Comparison of ENCODE assay signal across 7 cellular contexts in the genomic region with DNA sequence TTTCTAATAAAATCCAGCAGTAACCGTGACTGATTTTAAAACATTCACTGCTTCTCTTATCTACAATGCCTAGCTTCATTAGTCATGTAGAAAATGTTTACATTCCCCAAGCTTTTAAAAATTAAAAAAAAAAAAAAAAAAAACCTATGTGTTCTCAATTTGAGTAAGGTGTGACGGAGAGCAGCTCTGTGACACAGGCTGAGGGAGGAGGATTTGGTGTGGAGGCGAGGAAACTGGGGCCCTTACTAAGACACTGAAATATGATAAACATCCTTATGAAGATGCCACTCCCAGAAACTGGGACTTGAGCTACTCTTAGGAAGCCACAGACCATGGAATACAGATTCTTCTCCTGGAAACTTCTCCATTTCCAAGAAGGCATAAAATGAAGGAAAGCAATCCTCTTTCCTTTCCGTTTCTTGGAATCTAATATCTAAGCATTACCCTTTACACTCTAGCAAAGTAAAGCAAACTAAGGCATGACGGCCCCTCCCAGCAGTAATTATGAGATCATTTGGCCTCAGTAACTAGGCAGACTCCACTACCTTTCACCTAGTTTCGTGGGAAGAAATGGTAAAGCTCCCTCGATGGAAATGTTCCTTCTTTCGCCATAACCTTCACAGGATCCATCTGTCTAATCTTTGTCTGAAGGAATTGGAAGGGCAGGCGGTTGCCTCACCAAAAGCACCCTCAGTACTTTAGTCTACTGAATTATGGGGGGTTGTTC. TPM values are rescaled to one million over a fixed set of nuclear protein-coding genes. Genes with fewer than 3 reads are reported as not detected.
DNase-seq lines count a peak whose midpoint lies in the region; ATAC-seq and TF ChIP-seq lines count a peak whose summit lies in the region.

No MANE protein-coding gene starts in this region.

- intact Hi-C loops in sciatic nerve (cut with DNase I) = no loop called here

- DNase-seq in caudate nucleus (lab: John Stamatoyannopoulos, UW) = no peak
- peak; percentile 62 to 63 for DNase-seq in stimulated activated CD4-positive, alpha-beta T cell treated with anti-CD3 and anti-CD28 coated beads, Interleukin-2, amount 100 ng/mL, for 24 hours
- no peak for DNase-seq in sciatic nerve (ENCODE audit: low spot score)
- no peak for DNase-seq in NCI-H1417 treated with DMSO at 0.1 percent for 48 hours (lab: John Stamatoyannopoulos, UW)
- DNase-seq in DMS114 treated with DMSO at 0.1 percent for 48 hours (lab: John Stamatoyannopoulos, UW; ENCODE audit: unreplicated experiment) = no peak

- TF ChIP-seq RAD21 in Ishikawa (IDR thresholded peaks at IDR 0.05; ENCODE audit: low read depth) = no peak

- ATAC-seq in GM21390 (IDR thresholded peaks at IDR 0.05; ENCODE audit: unreplicated experiment) (peak; percentile 26), sciatic nerve (no peak)

- H3K27ac ChIP-seq in caudate nucleus (ENCODE audit: low read depth, low read length) = peak overlapping the region; percentile 48

- 0 out of 2 replicates have a peak, but pooled peaks have one; percentile 18 for TF ChIP-seq EP300 in Ishikawa (IDR thresholded peaks at IDR 0.05; ENCODE audit: borderline replicate concordance)

TF ChIP-seq in Ishikawa, 13 proteins besides CTCF, POLR2A, EP300 and RAD21:
- TF ChIP-seq TCF12 (IDR thresholded peaks at IDR 0.05; ENCODE audit: low read depth) = no peak
- no peak for TF ChIP-seq CREB1 (IDR thresholded peaks at IDR 0.05; ENCODE audit: low read depth)
- no peak for TF ChIP-seq YY1 (IDR thresholded peaks at IDR 0.05; ENCODE audit: low read depth)
- TF ChIP-seq FOXM1 (IDR thresholded peaks at IDR 0.05; ENCODE audit: borderline replicate concordance, low read depth) = no peak
- no peak for TF ChIP-seq ZBTB7A (IDR thresholded peaks at IDR 0.05; ENCODE audit: low read depth)
- no peak for TF ChIP-seq CEBPB (IDR thresholded peaks at IDR 0.05)
- no peak for TF ChIP-seq USF1 (IDR thresholded peaks at IDR 0.05)
- TF ChIP-seq REST (IDR thresholded peaks at IDR 0.05; ENCODE audit: low read depth) = no peak
- TF ChIP-seq, protein P1, sequence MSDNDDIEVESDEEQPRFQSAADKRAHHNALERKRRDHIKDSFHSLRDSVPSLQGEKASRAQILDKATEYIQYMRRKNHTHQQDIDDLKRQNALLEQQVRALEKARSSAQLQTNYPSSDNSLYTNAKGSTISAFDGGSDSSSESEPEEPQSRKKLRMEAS (IDR thresholded peaks at IDR 0.05) = no peak
- TF ChIP-seq TEAD4 (IDR thresholded peaks at IDR 0.05) = no peak
- TF ChIP-seq TAF1 (IDR thresholded peaks at IDR 0.05; ENCODE audit: low read depth) = no peak
- TF ChIP-seq EGR1 (IDR thresholded peaks at IDR 0.05) = no peak

RNA-seq across cellular contexts. Expression of gene GRAMD2B, which starts 23.5 kb away (rescaled TPM):
- 42.3 TPM for total RNA-seq in sciatic nerve

Comparison
In these comparisons a context has a peak if more than half of its experiments do, and no peak if none do; other contexts are left out.
1. DNase-seq: peak in stimulated activated CD4-positive, alpha-beta T cell treated with anti-CD3 and anti-CD28 coated beads, Interleukin-2, amount 100 ng/mL, for 24 hours (2 of 2); none in caudate nucleus (0 of 61), sciatic nerve (single experiment), NCI-H1417 treated with DMSO at 0.1 percent for 48 hours (single experiment) and DMS114 treated with DMSO at 0.1 percent for 48 hours (single experiment).